8 cellular contexts compared by ENCODE assay signal in genomic region chr11:118911880-118912741, GRCh38. TPM values are rescaled to one million over a fixed set of nuclear protein-coding genes. Genes with fewer than 3 reads are reported as not detected.
DNase-seq lines count a peak whose midpoint lies in the region; ATAC-seq lines count a peak whose summit lies in the region.

No MANE protein-coding gene starts in this region.

- no peaks in the 10 kb centered on the region for H3K27me3 Mint-ChIP-seq in memory B cell

- H3K4me1 Mint-ChIP-seq in memory B cell, result peaks cover 60% of the 10 kb centered on the region

- H3K27me3 ChIP-seq in duodenal mucosa (ENCODE audit: control insufficient read depth in 1 of 2, insufficient read depth in 2 of 2, low read length in 2 of 2) (no peaks in the 10 kb centered on the region), Karpas-422 (ENCODE audit: low read length) (no peaks in the 10 kb centered on the region)

- H3K36me3 ChIP-seq in KOPT-K1 (ENCODE audit: insufficient read depth, low read length) (no peaks in the 10 kb centered on the region), duodenal mucosa (ENCODE audit: control insufficient read depth in 1 of 2, insufficient read depth in 2 of 2, low read length in 2 of 2) (peaks cover 0 to 11% of the 10 kb centered on the region in 2 donors), Karpas-422 (ENCODE audit: insufficient read depth, low read length) (no peaks in the 10 kb centered on the region)

- no peaks in the 10 kb centered on the region for H3K79me2 ChIP-seq in Karpas-422 (ENCODE audit: low read length)

- H3K9ac ChIP-seq in duodenal mucosa (ENCODE audit: low read depth in 1 of 2, low read length in 2 of 2), result peak overlapping the region; percentile 51 to 66
- no peak overlapping the region for H3K9ac ChIP-seq in Karpas-422 (ENCODE audit: low read length)

- H3K4me2 ChIP-seq in Karpas-422 (ENCODE audit: low read depth, low read length, poor library complexity, severe bottlenecking), result no peak overlapping the region

- peak; percentile 77 for DNase-seq in AG20443 (ENCODE audit: low spot score)
- peak; percentile 82 to 83 for DNase-seq in activated CD4-positive, alpha-beta T cell treated with anti-CD3 and anti-CD28 coated beads, Interleukin-2, amount 50 U/mL, for 4 hours
- DNase-seq in memory B cell (ENCODE audit: low spot score in 2 of 2), result no peak
- DNase-seq in stimulated activated CD8-positive, alpha-beta memory T cell treated with anti-CD3 and anti-CD28 coated beads, Interleukin-15, amount 100 ng/mL, for 48 hours (ENCODE audit: low read depth in 2 of 2), result peak; percentile 74 to 81
- DNase-seq in Karpas-422, result no peak

- H3K4me1 ChIP-seq in duodenal mucosa (ENCODE audit: control insufficient read depth in 1 of 2, insufficient read depth in 2 of 2, low read length in 2 of 2) (peaks cover 81 to 85% of the 10 kb centered on the region in 2 donors), Karpas-422 (ENCODE audit: low read length) (peaks cover 34% of the 10 kb centered on the region)

- H3K27ac Mint-ChIP-seq in memory B cell, result peak overlapping the region; percentile 94

- H3K9me3 ChIP-seq in KOPT-K1 (ENCODE audit: insufficient read depth, low read length, poor library complexity, severe bottlenecking) (no peaks in the 10 kb centered on the region), duodenal mucosa (ENCODE audit: control insufficient read depth in 1 of 2, low read length in 2 of 2) (no peaks in the 10 kb centered on the region), Karpas-422 (ENCODE audit: low read length) (no peaks in the 10 kb centered on the region)

- no peaks in the 10 kb centered on the region for H3K9me3 Mint-ChIP-seq in memory B cell

- H3K4me3 ChIP-seq in duodenal mucosa (ENCODE audit: low read depth in 1 of 2, low read length in 2 of 2) (peak overlapping the region; percentile 53 to 55), Karpas-422 (ENCODE audit: low read length) (no peak overlapping the region)

- no peak overlapping the region for H2AFZ ChIP-seq in Karpas-422 (ENCODE audit: low read length)

- H3K9me2 ChIP-seq in Karpas-422 (replicated peaks; ENCODE audit: insufficient read depth, low read length), result no peaks in the 10 kb centered on the region

- ATAC-seq in memory B cell (ENCODE audit: low read depth) (no peak), HG03342 (IDR thresholded peaks at IDR 0.05; ENCODE audit: unreplicated experiment) (no peak)

- H3K36me3 Mint-ChIP-seq in memory B cell, result peaks cover 9% of the 10 kb centered on the region

- H3K4me3 Mint-ChIP-seq in memory B cell, result peak overlapping the region; percentile 53

- H3K27ac ChIP-seq in KOPT-K1 (ENCODE audit: low read depth, low read length, poor library complexity, severe bottlenecking) (peak overlapping the region; percentile 73), duodenal mucosa (ENCODE audit: low read depth, low read length) (peak overlapping the region; percentile 84), Karpas-422 (ENCODE audit: low read length) (no peak overlapping the region)

- H4K20me1 ChIP-seq in Karpas-422 (ENCODE audit: insufficient read depth, low read depth, low read length), result no peaks in the 10 kb centered on the region

RNA-seq across cellular contexts. Expression of gene BCL9L, which starts 13.6 kb away (rescaled TPM):
- total RNA-seq in Karpas-422 (2014; rRNA removed; shearing (Covaris generic); ENCODE audit: low replicate concordance), result 0.18 and 0.56 TPM in 2 replicates

RNA-seq across cellular contexts. Expression of gene CXCR5, which starts 28.4 kb away (rescaled TPM):
- 0.71 and 1.2 TPM in 2 replicates for total RNA-seq in Karpas-422 (2014; rRNA removed; shearing (Covaris generic); ENCODE audit: low replicate concordance)

RNA-seq across cellular contexts. Expression of gene UPK2, which starts 44.0 kb away (rescaled TPM):
- not detected in 2 replicates for total RNA-seq in Karpas-422 (2014; rRNA removed; shearing (Covaris generic); ENCODE audit: low replicate concordance)

RNA-seq across cellular contexts. Expression of gene FOXR1, which starts 59.5 kb away (rescaled TPM):
- total RNA-seq in Karpas-422 (2014; rRNA removed; shearing (Covaris generic); ENCODE audit: low replicate concordance), result not detected in 2 replicates

Comparison
In these comparisons a context has a peak if more than half of its experiments do, and no peak if none do; other contexts are left out.
1. DNase-seq: peak in AG20443 (single experiment), activated CD4-positive, alpha-beta T cell treated with anti-CD3 and anti-CD28 coated beads, Interleukin-2, amount 50 U/mL, for 4 hours (2 of 2) and stimulated activated CD8-positive, alpha-beta memory T cell treated with anti-CD3 and anti-CD28 coated beads, Interleukin-15, amount 100 ng/mL, for 48 hours (2 of 2); none in memory B cell (0 of 2) and Karpas-422 (single experiment).